ENCODE assay signal across 8 cellular contexts in the genomic region with DNA sequence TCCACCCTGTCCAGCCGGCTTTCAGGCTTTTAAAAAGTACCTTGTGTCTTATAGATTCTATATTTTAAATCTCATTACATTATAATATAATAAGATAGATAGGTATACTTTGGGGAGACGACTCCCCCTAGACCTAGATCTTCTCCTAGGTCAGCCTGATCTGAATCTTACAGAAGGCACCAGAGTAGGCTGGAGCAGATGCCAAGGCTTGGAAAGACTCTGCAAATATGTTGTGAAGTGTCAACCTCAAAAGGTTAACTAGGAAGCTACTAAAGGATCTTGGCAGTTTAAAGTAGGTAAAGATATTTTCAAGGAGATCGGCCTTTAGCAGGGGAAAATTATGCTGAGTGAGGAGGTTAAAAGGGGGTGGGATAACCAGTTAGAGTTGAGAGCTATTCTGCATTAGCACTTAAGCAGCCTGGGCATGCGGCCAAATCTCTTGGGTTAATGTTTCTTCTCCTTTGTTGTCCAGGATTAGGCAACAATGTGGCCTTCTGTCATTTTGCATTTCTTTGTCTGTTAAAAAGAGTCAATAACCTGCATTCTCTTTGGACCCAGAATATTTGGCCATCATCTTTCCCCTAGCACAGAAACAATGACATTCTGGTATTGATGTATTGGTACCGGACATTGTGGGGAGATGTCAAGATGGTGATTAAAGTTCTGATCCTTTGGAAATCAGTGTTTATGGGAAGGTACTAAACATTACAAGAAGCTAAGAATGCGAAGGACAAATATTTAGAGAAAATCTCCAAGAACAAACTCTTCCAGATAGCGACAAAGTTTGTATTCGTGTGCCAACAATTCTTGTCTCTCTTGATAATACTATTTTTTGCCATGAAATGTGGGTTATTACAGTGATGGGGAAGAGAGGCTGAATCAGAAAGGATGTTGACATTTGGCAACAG. TPM values are rescaled to one million over a fixed set of nuclear protein-coding genes. Genes with fewer than 3 reads are reported as not detected.
DNase-seq lines count a peak whose midpoint lies in the region; ATAC-seq, FAIRE-seq and TF ChIP-seq lines count a peak whose summit lies in the region.

No MANE protein-coding gene starts in this region.

- peaks cover 9% of the 10 kb centered on the region for H3K4me1 Mint-ChIP-seq in Calu3 (ENCODE audit: low read depth, unreplicated experiment)
- no peaks in the 10 kb centered on the region for H3K4me1 Mint-ChIP-seq in CD8-positive, alpha-beta memory T cell

- H3K4me3 ChIP-seq in hepatocyte, result no peak overlapping the region
- no peak overlapping the region for H3K4me3 ChIP-seq in thyroid gland (replicated peaks in 1 of 3)
- H3K4me3 ChIP-seq in CD8-positive, alpha-beta memory T cell (ENCODE audit: low read length), result no peak overlapping the region

- no peak overlapping the region for H3K4me3 Mint-ChIP-seq in Calu3 (ENCODE audit: low read depth, unreplicated experiment)
- H3K4me3 Mint-ChIP-seq in CD8-positive, alpha-beta memory T cell, result no peak overlapping the region

- H3K27ac Mint-ChIP-seq in Calu3 (ENCODE audit: unreplicated experiment), result peak overlapping the region; percentile 60
- no peak overlapping the region for H3K27ac Mint-ChIP-seq in CD8-positive, alpha-beta memory T cell

- H3K36me3 ChIP-seq in hepatocyte (replicated peaks; ENCODE audit: insufficient read depth, low read depth) (no peaks in the 10 kb centered on the region), thyroid gland (no peaks in the 10 kb centered on the region)
- no peaks in the 10 kb centered on the region for H3K36me3 ChIP-seq in CD8-positive, alpha-beta memory T cell (ENCODE audit: insufficient read depth, low read length)

- no peak for ATAC-seq in stimulated activated naive CD8-positive, alpha-beta T cell treated with anti-CD3 and anti-CD28 coated beads, Interleukin-15, Interleukin-2, amounts not matched to agents 100 U/mL and 50 U/mL, for 24 hours

- DNase-seq in Calu3 (peak; percentile 80), NCI-H187 (lab: John Stamatoyannopoulos, UW) (peak; percentile 88 to 97), hepatocyte (ENCODE audit: low spot score) (peak; percentile 81), thyroid gland (peak; percentile 95 to 97)
- no peak for DNase-seq in CD8-positive, alpha-beta memory T cell
- no peak for DNase-seq in effector CD4-positive, alpha-beta T cell
- no peak for DNase-seq in stimulated activated naive CD8-positive, alpha-beta T cell treated with anti-CD3 and anti-CD28 coated beads, Interleukin-15, Interleukin-2, amounts not matched to agents 100 U/mL and 50 U/mL, for 24 hours

- no peak overlapping the region for H3K4me2 ChIP-seq in hepatocyte

- no peaks in the 10 kb centered on the region for H3K27me3 Mint-ChIP-seq in Calu3 (ENCODE audit: unreplicated experiment)
- peaks cover 0 to 2% of the 10 kb centered on the region in 2 donors for H3K27me3 Mint-ChIP-seq in CD8-positive, alpha-beta memory T cell

- no peaks in the 10 kb centered on the region for H3K9me3 Mint-ChIP-seq in Calu3 (ENCODE audit: low read depth, unreplicated experiment)
- no peaks in the 10 kb centered on the region for H3K9me3 Mint-ChIP-seq in CD8-positive, alpha-beta memory T cell

- H3K9me3 ChIP-seq in hepatocyte (ENCODE audit: low read depth) (no peaks in the 10 kb centered on the region), thyroid gland (no peaks in the 10 kb centered on the region)
- H3K9me3 ChIP-seq in CD8-positive, alpha-beta memory T cell (ENCODE audit: low read length), result no peaks in the 10 kb centered on the region

- peak; percentile 95 for FAIRE-seq in TTC549 (lab: Jason Lieb, UNC)

- H3K4me1 ChIP-seq in hepatocyte (ENCODE audit: insufficient read depth) (peaks cover 10% of the 10 kb centered on the region), thyroid gland (peaks cover 7 to 15% of the 10 kb centered on the region in 2 donors)
- no peaks in the 10 kb centered on the region for H3K4me1 ChIP-seq in CD8-positive, alpha-beta memory T cell (ENCODE audit: insufficient read depth, low read length)

- no peak overlapping the region for H2AFZ ChIP-seq in hepatocyte

- no peaks in the 10 kb centered on the region for H4K20me1 ChIP-seq in hepatocyte (ENCODE audit: insufficient read depth, poor library complexity, severe bottlenecking)

- H3K36me3 Mint-ChIP-seq in Calu3 (ENCODE audit: insufficient read depth, unreplicated experiment), result no peaks in the 10 kb centered on the region
- H3K36me3 Mint-ChIP-seq in CD8-positive, alpha-beta memory T cell, result no peaks in the 10 kb centered on the region

- no peak for TF ChIP-seq CTCF in Calu3 (IDR thresholded peaks at IDR 0.05; ENCODE audit: unreplicated experiment)
- TF ChIP-seq CTCF in hepatocyte (IDR thresholded peaks at IDR 0.05; ENCODE audit: poor library complexity), result no peak
- TF ChIP-seq CTCF in thyroid gland (IDR thresholded peaks at IDR 0.05), result no peak

- intact Hi-C loops in Calu3 (cut with micrococcal nuclease; ENCODE audit: unreplicated experiment) (no loop called here), thyroid gland (cut with DNase I) (no loop called here)

- no peaks in the 10 kb centered on the region for H3K79me2 ChIP-seq in hepatocyte

- no peaks in the 10 kb centered on the region for H3K9me2 ChIP-seq in hepatocyte (replicated peaks; ENCODE audit: insufficient read depth)

- H3K27me3 ChIP-seq in hepatocyte (no peaks in the 10 kb centered on the region), thyroid gland (no peaks in the 10 kb centered on the region)
- no peaks in the 10 kb centered on the region for H3K27me3 ChIP-seq in CD8-positive, alpha-beta memory T cell (ENCODE audit: insufficient read depth, low read length, poor library complexity, severe bottlenecking)

- BruUV-seq in Calu3 (replicated peaks; lab: Mats Ljungman, UMichigan), result no TSS peak

- POLR2A ChIA-PET in CD8-positive, alpha-beta memory T cell (lab: Charles Lee), result no interaction called here

- no peak for TF ChIP-seq POLR2A in thyroid gland (IDR thresholded peaks at IDR 0.05)

- WGBS in hepatocyte (ENCODE audit: low lambda C conversion rate, missing lambda C conversion rate), result 51% methylated on average over 8 of the region's 8 CpGs
- WGBS in thyroid gland, 2 donors, result 33 to 37% methylated on average over 8 of the region's 8 CpGs

- H3K27ac ChIP-seq in hepatocyte (peak overlapping the region; percentile 43), thyroid gland (peak overlapping the region; percentile 6 to 60 (median 58))
- no peak overlapping the region for H3K27ac ChIP-seq in CD8-positive, alpha-beta memory T cell (ENCODE audit: low read depth, low read length)

- CTCF ChIA-PET in Calu3 (lab: Charles Lee), result interaction anchor here (0.9 kb wide), 1 partner anchor 121 kb away, joined by 3 read pairs; no protein-coding TSS in a partner anchor
- CTCF ChIA-PET in CD8-positive, alpha-beta memory T cell (lab: Charles Lee), result no interaction called here

RNA-seq across cellular contexts. Expression of gene DHX40, which starts 51.2 kb away (rescaled TPM):
- 12.6 and 14.9 TPM in 2 replicates for total RNA-seq in Calu3 (2022)
- 32.3 and 43.8 TPM in 2 replicates for total RNA-seq in hepatocyte
- polyA plus RNA-seq in hepatocyte, result 12.5 and 13.5 TPM in 2 replicates
- 10 to 100 TPM; 47.8 to 65.4 (median 59.7) TPM for total RNA-seq in thyroid gland
- total RNA-seq in CD8-positive, alpha-beta memory T cell, result 10 to 100 TPM; 17.9 to 22.3 TPM
- polyA plus RNA-seq in CD8-positive, alpha-beta memory T cell, result 23.2 TPM

Comparison
In these comparisons a context has a peak if more than half of its experiments do, and no peak if none do; other contexts are left out.
1. DNase-seq: peak in Calu3 (single experiment), NCI-H187 (2 of 2), hepatocyte (single experiment) and thyroid gland (2 of 2); none in CD8-positive, alpha-beta memory T cell (0 of 5), effector CD4-positive, alpha-beta T cell (single experiment) and stimulated activated naive CD8-positive, alpha-beta T cell treated with anti-CD3 and anti-CD28 coated beads, Interleukin-15, Interleukin-2, amounts not matched to agents 100 U/mL and 50 U/mL, for 24 hours (single experiment).